In genomic region chr1:204431310-204432184, GRCh38 we compare ENCODE assay signal across 8 cellular contexts. TPM values are rescaled to one million over a fixed set of nuclear protein-coding genes. Genes with fewer than 3 reads are reported as not detected.
DNase-seq lines count a peak whose midpoint lies in the region; ATAC-seq, FAIRE-seq and TF ChIP-seq lines count a peak whose summit lies in the region.

No MANE protein-coding gene starts in this region.

- peaks cover 4% of the 10 kb centered on the region for H3K36me3 ChIP-seq in mammary epithelial cell (ENCODE audit: insufficient read depth, low read length)
- H3K36me3 ChIP-seq in keratinocyte (ENCODE audit: control insufficient read depth in 2 of 2, extremely low read depth in 1 of 2, insufficient read depth in 2 of 2, low read length in 2 of 2): peaks cover 0 to 5% of the 10 kb centered on the region in 2 experiments

- H3K9me1 ChIP-seq in keratinocyte (ENCODE audit: control insufficient read depth, extremely low read depth, insufficient read depth, low read length): peaks cover 2% of the 10 kb centered on the region

- dilution Hi-C loops in mammary epithelial cell (cut with HindIII; ENCODE audit: low sequenced_read_pairs): no loop called here
- dilution Hi-C loops in keratinocyte (cut with MboI; ENCODE audit: extremely low pct_ligation_motif_present, low sequenced_read_pairs): no loop called here

- H3K4me1 ChIP-seq in mammary epithelial cell (ENCODE audit: insufficient read depth, low read length): peaks cover 23% of the 10 kb centered on the region
- H3K4me1 ChIP-seq in keratinocyte (ENCODE audit: control insufficient read depth, extremely low read depth, insufficient read depth, low read length): peaks cover 25% of the 10 kb centered on the region

- H4K20me1 ChIP-seq in mammary epithelial cell (ENCODE audit: insufficient read depth, low read length) (no peaks in the 10 kb centered on the region), keratinocyte (ENCODE audit: control insufficient read depth, extremely low read depth, insufficient read depth, low read length) (no peaks in the 10 kb centered on the region)

- H2AFZ ChIP-seq in mammary epithelial cell (ENCODE audit: low read depth, low read length): no peak overlapping the region
- peak overlapping the region; percentile 64 for H2AFZ ChIP-seq in keratinocyte (ENCODE audit: control insufficient read depth, low read length)

- TF ChIP-seq CTCF in mammary epithelial cell (conservative IDR thresholded peaks at IDR 0.05 in 1 of 2, IDR thresholded peaks at IDR 0.05 in 1 of 2; ENCODE audit: extremely low read depth in 1 of 2, insufficient read depth in 1 of 2, low read depth in 1 of 2, low read length in 2 of 2) (peak; percentile 91 to 96), keratinocyte (optimal IDR thresholded peaks at IDR 0.05 in 1 of 3, IDR thresholded peaks at IDR 0.05 in 1 of 3, conservative IDR thresholded peaks at IDR 0.05 in 1 of 3; ENCODE audit: extremely low read depth in 1 of 3, insufficient read depth in 2 of 3, low read length in 3 of 3) (peak; percentile 87 to 94 (median 91))

- H3K9ac ChIP-seq in mammary epithelial cell (ENCODE audit: insufficient read depth, low read length) (no peak overlapping the region), keratinocyte (ENCODE audit: control insufficient read depth, extremely low read depth, insufficient read depth, low read length) (peak overlapping the region; percentile 31)

- H3K4me3 ChIP-seq in mammary epithelial cell (replicated peaks in 1 of 3; ENCODE audit: insufficient read depth in 1 of 3, low read depth in 2 of 3, low read length in 3 of 3) (no peak overlapping the region), keratinocyte (ENCODE audit: control insufficient read depth in 2 of 3, extremely low read depth in 1 of 3, insufficient read depth in 2 of 3, low read depth in 1 of 3, low read length in 3 of 3) (peak overlapping the region in 1 of 3 experiments; percentile 20)

- H3K79me2 ChIP-seq in mammary epithelial cell (ENCODE audit: insufficient read depth, low read length): no peaks in the 10 kb centered on the region
- H3K79me2 ChIP-seq in keratinocyte (ENCODE audit: control insufficient read depth, insufficient read depth, low read length): no peaks in the 10 kb centered on the region

- H3K27me3 ChIP-seq in mammary epithelial cell (ENCODE audit: insufficient read depth, low read length) (no peaks in the 10 kb centered on the region), keratinocyte (ENCODE audit: control insufficient read depth, extremely low read depth, insufficient read depth, low read length) (no peaks in the 10 kb centered on the region)

- ATAC-seq in GM18870 (IDR thresholded peaks at IDR 0.05; ENCODE audit: unreplicated experiment): no peak

- BruUV-seq in mammary epithelial cell (replicated peaks; lab: Mats Ljungman, UMichigan): no TSS peak

- FAIRE-seq in keratinocyte (lab: Jason Lieb, UNC): peak; percentile 79

- in situ Hi-C loops in mammary epithelial cell (cut with MboI; ENCODE audit: low sequenced_read_pairs in 2 of 2): no loop called here

- intact Hi-C loops in mammary epithelial cell (cut with micrococcal nuclease): loop anchor here (1.0 kb wide), 2 partner anchors 63 to 72 kb away; partner anchors contain the start of gene PIK3C2B

- WGBS in mammary epithelial cell (ENCODE audit: low coverage, missing lambda C conversion rate): 50% methylated on average over 13 of the region's 13 CpGs

- peak; percentile 61 to 65 for DNase-seq in NCI-H2081 (lab: John Stamatoyannopoulos, UW)
- DNase-seq in NCI-H2081 treated with DMSO at 0.1 percent for 48 hours (lab: John Stamatoyannopoulos, UW): no peak
- peak; percentile 71 for DNase-seq in NCI-H2171 treated with DMSO at 0.1 percent for 48 hours (lab: John Stamatoyannopoulos, UW)
- DNase-seq in activated CD4-positive, CD25-positive, alpha-beta regulatory T cell (lab: John Stamatoyannopoulos, UW): peak; percentile 64 to 73 (median 70)
- peak; percentile 56 for DNase-seq in mammary epithelial cell
- DNase-seq in keratinocyte (ENCODE audit: low read depth, low spot score): peak; percentile 78
- peak; percentile 71 to 85 (median 74) for DNase-seq in stimulated activated CD4-positive, alpha-beta T cell treated with anti-CD3 and anti-CD28 coated beads, Interleukin-1b, Interleukin-23, amount 100 ng/mL, for 24 hours (ENCODE audit: low read depth in 4 of 4, low spot score in 1 of 4)

- peak overlapping the region; percentile 12 for H3K4me2 ChIP-seq in mammary epithelial cell (ENCODE audit: insufficient read depth, low read depth, low read length)
- peak overlapping the region; percentile 72 for H3K4me2 ChIP-seq in keratinocyte (ENCODE audit: control insufficient read depth, extremely low read depth, insufficient read depth, low read depth, low read length)

- CTCF ChIA-PET in mammary epithelial cell (lab: Charles Lee; ENCODE audit: low non-redundant PET): interaction anchor here (0.6 to 1.4 kb wide), 11 partner anchors 9 to 968 kb away, joined by 3 to 9 read pairs (median 4); no protein-coding TSS in a partner anchor

- no peaks in the 10 kb centered on the region for H3K9me3 ChIP-seq in mammary epithelial cell (replicated peaks; ENCODE audit: insufficient read depth, low read length)
- H3K9me3 ChIP-seq in keratinocyte (ENCODE audit: control insufficient read depth, low read depth, low read length): no peaks in the 10 kb centered on the region

- H3K27ac ChIP-seq in mammary epithelial cell (ENCODE audit: insufficient read depth, low read depth, low read length): no peak overlapping the region
- H3K27ac ChIP-seq in keratinocyte (ENCODE audit: control insufficient read depth, insufficient read depth, low read length): no peak overlapping the region

RNA-seq across cellular contexts. Expression of gene PPP1R15B, which starts 19.9 kb away (rescaled TPM):
- 10 to 100 TPM; 33.4 to 37.5 TPM for total RNA-seq in mammary epithelial cell
- polyA plus RNA-seq in mammary epithelial cell (20.1 TPM), keratinocyte (13.7 to 22.8 TPM (median 19.1 TPM) in 3 replicates)
- polyA minus RNA-seq in mammary epithelial cell (41.7 TPM), keratinocyte (19.4 to 27.1 TPM (median 26.7 TPM) in 3 replicates)
- polyA plus RNA-seq in keratinocyte (2011; ENCODE audit: low read depth): 18.5 TPM
- 8.2 and 13.5 TPM in 2 replicates for polyA plus RNA-seq in keratinocyte (2011; cell fraction: cytosol; rRNA removed)
- polyA plus RNA-seq in keratinocyte (2011; cell fraction: nucleus; rRNA removed): 29.7 and 36.0 TPM in 2 replicates
- 15.0 and 20.0 TPM in 2 replicates for polyA plus RNA-seq in keratinocyte (2012; ENCODE audit: low replicate concordance)
- polyA minus RNA-seq in keratinocyte (2011; cell fraction: cytosol; rRNA and poly(A)+ RNA removed): 23.6 TPM
- polyA minus RNA-seq in keratinocyte (2011; cell fraction: nucleus; rRNA and poly(A)+ RNA removed): 41.9 and 58.3 TPM in 2 replicates
